ENCODE assay signal across 8 cellular contexts in genomic region chr17:57999496-58000017, GRCh38. TPM values are rescaled to one million over a fixed set of nuclear protein-coding genes. Genes with fewer than 3 reads are reported as not detected.
DNase-seq lines count a peak whose midpoint lies in the region; ATAC-seq, FAIRE-seq and TF ChIP-seq lines count a peak whose summit lies in the region.

No MANE protein-coding gene starts in this region.

- no peak overlapping the region for H3K27ac Mint-ChIP-seq in nephron progenitor cell

- peaks cover 14 to 67% (median 50%) of the 10 kb centered on the region in 4 donors for H3K36me3 ChIP-seq in esophagus muscularis mucosa

- peak; percentile 82 for FAIRE-seq in GM19239 (lab: Jason Lieb, UNC)

- H3K27me3 Mint-ChIP-seq in nephron progenitor cell (ENCODE audit: low read depth, poor library complexity): no peaks in the 10 kb centered on the region

- H3K36me3 Mint-ChIP-seq in nephron progenitor cell (ENCODE audit: low read depth): peaks cover 37% of the 10 kb centered on the region

- no peaks in the 10 kb centered on the region for H3K9me3 ChIP-seq in esophagus muscularis mucosa

- DNase-seq in GM19239 (ENCODE audit: insufficient read length, low spot score) (no peak), NCI-H1436 treated with DMSO at 0.1 percent for 48 hours (lab: John Stamatoyannopoulos, UW) (peak; percentile 78), SW480 (ENCODE audit: low spot score) (peak; percentile 77), esophagus muscularis mucosa (ENCODE audit: extremely low spot score) (no peak), nephron progenitor cell (peak; percentile 27), T-helper 9 cell (no peak)

- no peaks in the 10 kb centered on the region for H3K9me3 Mint-ChIP-seq in nephron progenitor cell

- peaks cover 33 to 68% (median 61%) of the 10 kb centered on the region in 4 donors for H3K4me1 ChIP-seq in esophagus muscularis mucosa

- H3K4me3 Mint-ChIP-seq in nephron progenitor cell: no peak overlapping the region

- intact Hi-C loops in esophagus muscularis mucosa (cut with DNase I): loop anchor here (10.0 kb wide), 2 partner anchors 335 to 875 kb away; no protein-coding TSS in a partner anchor

- no peak for TF ChIP-seq EP300 in esophagus muscularis mucosa (IDR thresholded peaks at IDR 0.05)

- H3K27ac ChIP-seq in C4-2B (no peak overlapping the region), esophagus muscularis mucosa (replicated peaks in 1 of 4) (peak overlapping the region in 3 of 4 donors; percentile 21 to 46 (median 44))

- no peak overlapping the region for H3K4me3 ChIP-seq in esophagus muscularis mucosa

- no peak for TF ChIP-seq POLR2A in esophagus muscularis mucosa (IDR thresholded peaks at IDR 0.05; ENCODE audit: low read depth)

- no peak for ATAC-seq in HG03139 (IDR thresholded peaks at IDR 0.05; ENCODE audit: unreplicated experiment)

- peak; percentile 91 for TF ChIP-seq CTCF in C4-2B (conservative IDR thresholded peaks at IDR 0.05)
- peak; percentile 78 to 83 (median 82) for TF ChIP-seq CTCF in esophagus muscularis mucosa (IDR thresholded peaks at IDR 0.05)
- peak; percentile 92 for TF ChIP-seq CTCF in nephron progenitor cell (IDR thresholded peaks at IDR 0.05)

- 54% methylated on average over 1 of the region's 1 CpG for WGBS in esophagus muscularis mucosa

- peaks cover 40% of the 10 kb centered on the region for H3K4me1 Mint-ChIP-seq in nephron progenitor cell

- H3K27me3 ChIP-seq in esophagus muscularis mucosa: no peaks in the 10 kb centered on the region

RNA-seq across cellular contexts. Expression of gene SRSF1, which starts 7.5 kb away (rescaled TPM):
- total RNA-seq in esophagus muscularis mucosa: 100 to 1,000 TPM; 136 to 185 (median 156) TPM

RNA-seq across cellular contexts. Expression of gene VEZF1, which starts 11.5 kb away (rescaled TPM):
- total RNA-seq in esophagus muscularis mucosa: 100 to 1,000 TPM in 3 of 4 donors, 10 to 100 TPM in 1; 98.9 to 154 (median 121) TPM

RNA-seq across cellular contexts. Expression of gene CUEDC1, which starts 44.3 kb away (rescaled TPM):
- total RNA-seq in esophagus muscularis mucosa: 10 to 100 TPM; 30.3 to 72.2 (median 51.2) TPM

Comparison
In these comparisons a context has a peak if more than half of its experiments do, and no peak if none do; other contexts are left out.
1. DNase-seq: peak in NCI-H1436 treated with DMSO at 0.1 percent for 48 hours (single experiment), SW480 (single experiment) and nephron progenitor cell (single experiment); none in GM19239 (single experiment), esophagus muscularis mucosa (single experiment) and T-helper 9 cell (single experiment).
2. Peak in every context shown above with its lines, with median percentiles within 50 percentile points of each other: CTCF ChIP-seq.